In genomic region chr7:82131224-82131623, GRCh38 we compare ENCODE assay signal across 20 cellular contexts.
A peak's percentile ranks its signal among the peaks of the same experiment; 100 is the strongest.
DNase-seq lines count a peak whose midpoint lies in the region; ATAC-seq, FAIRE-seq and TF ChIP-seq lines count a peak whose summit lies in the region.
"Had no signal": no experiment of that assay in that cellular context is flagged by ENCODE, and none has a peak within 500 bp of the region (broad histone marks: within the 10 kb centered on the region; RNA-seq: fewer than 3 reads in every experiment).

No MANE protein-coding gene starts in this region.

- no peak overlapping the region for H3K4me3 ChIP-seq in mammary epithelial cell (replicated peaks in 1 of 3; ENCODE audit: insufficient read depth in 1 of 3, low read depth in 2 of 3, low read length in 3 of 3)
- no peak overlapping the region for H3K4me3 ChIP-seq in breast epithelium
- H3K4me3 ChIP-seq in bronchial epithelial cell (ENCODE audit: low read depth, low read length): no peak overlapping the region
- H3K4me3 ChIP-seq: SJCRH30 had no signal

- no peak overlapping the region for H3K4me2 ChIP-seq in mammary epithelial cell (ENCODE audit: insufficient read depth, low read depth, low read length)

- 71% methylated on average over 2 of the region's 2 CpGs for WGBS in mammary epithelial cell (ENCODE audit: low coverage, missing lambda C conversion rate)

- intact Hi-C loops in mammary epithelial cell (cut with micrococcal nuclease) (no loop called here), breast epithelium (cut with DNase I; ENCODE audit: low total_unique reads) (no loop called here), Right ventricle myocardium inferior (cut with DNase I) (no loop called here)

- in situ Hi-C loops in mammary epithelial cell (cut with MboI; ENCODE audit: low sequenced_read_pairs in 2 of 2) (no loop called here), ACHN (cut with HindIII; ENCODE audit: low pct_ligation_motif_present, low pct_unique_long_range_greater_than_20kb, low sequenced_read_pairs) (no loop called here)

- H3K27ac ChIP-seq in mammary epithelial cell (ENCODE audit: insufficient read depth, low read depth, low read length): no peak overlapping the region
- no peak overlapping the region for H3K27ac ChIP-seq in breast epithelium
- H3K27ac ChIP-seq: 22Rv1, SJCRH30 had no signal

- FAIRE-seq in bronchial epithelial cell (lab: Jason Lieb, UNC): no peak
- FAIRE-seq: GM12891, H54, HepG2, RCC 7860 had no signal

- no peak overlapping the region for H3K9ac ChIP-seq in mammary epithelial cell (ENCODE audit: insufficient read depth, low read length)

- H3K9me3 ChIP-seq in mammary epithelial cell (replicated peaks; ENCODE audit: insufficient read depth, low read length) (no peaks in the 10 kb centered on the region), breast epithelium (no peaks in the 10 kb centered on the region)

- no peaks in the 10 kb centered on the region for H3K27me3 ChIP-seq in mammary epithelial cell (ENCODE audit: insufficient read depth, low read length)
- no peaks in the 10 kb centered on the region for H3K27me3 ChIP-seq in breast epithelium
- no peaks in the 10 kb centered on the region for H3K27me3 ChIP-seq in bronchial epithelial cell (ENCODE audit: control insufficient read depth, insufficient read depth, low read length)
- H3K27me3 ChIP-seq: SJCRH30 had no signal

- H2AFZ ChIP-seq in mammary epithelial cell (ENCODE audit: low read depth, low read length): no peak overlapping the region

- no peaks in the 10 kb centered on the region for H4K20me1 ChIP-seq in mammary epithelial cell (ENCODE audit: insufficient read depth, low read length)

- DNase-seq in mammary epithelial cell (peak; percentile 6), breast epithelium (ENCODE audit: low spot score in 2 of 2) (no peak), bronchial epithelial cell (ENCODE audit: low read depth) (peak; percentile 9), fibroblast of the conjunctiva (ENCODE audit: low read depth) (peak; percentile 1), ACHN (no peak), Right ventricle myocardium inferior (ENCODE audit: missing footprints) (no peak), COLO668 (lab: John Stamatoyannopoulos, UW; ENCODE audit: unreplicated experiment) (no peak)
- DNase-seq: C1 segment of cervical spinal cord, DMS153, Karpas-422, NCI-H187 treated with DMSO at 0.1 percent for 48 hours, NCI-H2171, NCI-H510A, SJCRH30 had no signal

- no peak for TF ChIP-seq POLR2A in breast epithelium (IDR thresholded peaks at IDR 0.05)

- no TSS peak for BruUV-seq in mammary epithelial cell (replicated peaks; lab: Mats Ljungman, UMichigan)

- ATAC-seq in Right ventricle myocardium inferior: no peak
- ATAC-seq in HG03175 (IDR thresholded peaks at IDR 0.05; ENCODE audit: unreplicated experiment): no peak
- ATAC-seq: HepG2 had no signal

- TF ChIP-seq CTCF in mammary epithelial cell (conservative IDR thresholded peaks at IDR 0.05 in 1 of 2, IDR thresholded peaks at IDR 0.05 in 1 of 2; ENCODE audit: extremely low read depth in 1 of 2, insufficient read depth in 1 of 2, low read depth in 1 of 2, low read length in 2 of 2) (no peak), breast epithelium (IDR thresholded peaks at IDR 0.05) (no peak), bronchial epithelial cell (IDR thresholded peaks at IDR 0.05; ENCODE audit: insufficient read depth, low read length, severe bottlenecking) (no peak)

- CTCF ChIA-PET in mammary epithelial cell (lab: Charles Lee; ENCODE audit: low non-redundant PET): interaction anchor here (0.6 kb wide), 1 partner anchor 98 kb away, joined by 4 read pairs; no protein-coding TSS in a partner anchor

- no peaks in the 10 kb centered on the region for H3K79me2 ChIP-seq in mammary epithelial cell (ENCODE audit: insufficient read depth, low read length)

- dilution Hi-C loops in mammary epithelial cell (cut with HindIII; ENCODE audit: low sequenced_read_pairs): no loop called here

- H3K4me1 ChIP-seq in mammary epithelial cell (ENCODE audit: insufficient read depth, low read length): no peaks in the 10 kb centered on the region
- no peaks in the 10 kb centered on the region for H3K4me1 ChIP-seq in breast epithelium

- no peaks in the 10 kb centered on the region for H3K36me3 ChIP-seq in mammary epithelial cell (ENCODE audit: insufficient read depth, low read length)
- no peaks in the 10 kb centered on the region for H3K36me3 ChIP-seq in breast epithelium
- H3K36me3 ChIP-seq in bronchial epithelial cell (ENCODE audit: control insufficient read depth, insufficient read depth, low read length): no peaks in the 10 kb centered on the region
- H3K36me3 ChIP-seq: SJCRH30 had no signal

Comparison
In these comparisons a context has a peak if more than half of its experiments do, and no peak if none do; other contexts are left out.
1. DNase-seq: peak in mammary epithelial cell (single experiment), bronchial epithelial cell (single experiment) and fibroblast of the conjunctiva (single experiment); none in breast epithelium (0 of 2), ACHN (single experiment), Right ventricle myocardium inferior (single experiment) and COLO668 (single experiment).